26 cellular contexts compared by ENCODE assay signal in the genomic region with DNA sequence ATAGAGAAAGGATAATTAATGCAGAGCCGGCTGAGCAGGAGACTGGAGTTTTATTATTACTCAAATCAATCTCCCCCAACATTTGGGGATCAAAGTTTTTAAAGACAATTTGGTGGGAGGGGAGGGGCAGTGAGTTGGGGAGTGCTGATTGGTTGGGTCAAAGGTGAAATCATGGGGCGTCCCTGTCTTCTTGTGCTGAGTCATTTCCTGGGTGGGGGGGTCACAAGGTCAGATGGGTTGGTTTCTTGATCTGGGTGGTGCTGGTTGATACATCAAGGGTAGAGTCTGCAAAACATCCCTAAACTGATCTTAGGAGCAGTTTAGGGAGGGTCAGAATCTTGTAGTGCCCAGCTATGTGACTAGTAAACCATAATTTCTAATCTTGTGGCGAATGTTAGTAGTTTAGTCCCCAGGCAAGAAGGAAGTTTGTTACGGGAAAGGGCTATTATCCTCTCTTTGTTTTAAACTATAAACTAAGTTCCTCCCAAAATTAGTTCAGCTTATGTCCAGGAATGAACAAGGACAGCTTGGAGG.
DNase-seq lines count a peak whose midpoint lies in the region; ATAC-seq, FAIRE-seq and TF ChIP-seq lines count a peak whose summit lies in the region.
"Had no signal": no experiment of that assay in that cellular context is flagged by ENCODE, and none has a peak within 500 bp of the region (broad histone marks: within the 10 kb centered on the region; RNA-seq: fewer than 3 reads in every experiment).

No MANE protein-coding gene starts in this region.

- H3K36me3 Mint-ChIP-seq in activated naive CD4-positive, alpha-beta T cell treated with anti-CD3 and anti-CD28 coated beads for 36 hours (ENCODE audit: low read depth), result no peaks in the 10 kb centered on the region
- H3K36me3 Mint-ChIP-seq in Caco-2 (ENCODE audit: insufficient read depth, unreplicated experiment), result no peaks in the 10 kb centered on the region
- H3K36me3 Mint-ChIP-seq: mesothelial cell of epicardium had no signal

- ATAC-seq in GM12878 (0 out of 3 replicates have a peak, but pooled peaks have one; percentile 19), HG02884 (IDR thresholded peaks at IDR 0.05; ENCODE audit: unreplicated experiment) (no peak)

- no peak overlapping the region for H3K4me3 Mint-ChIP-seq in activated naive CD4-positive, alpha-beta T cell treated with anti-CD3 and anti-CD28 coated beads for 36 hours
- no peak overlapping the region for H3K4me3 Mint-ChIP-seq in Caco-2 (ENCODE audit: unreplicated experiment)
- H3K4me3 Mint-ChIP-seq: mesothelial cell of epicardium; nephron progenitor cell; T-helper 1 cell treated with Interleukin-12 subunit alpha and Interleukin-12 subunit beta and Interleukin-4 antibody, amounts not matched to agents 30 μg/mL and 1 μg/mL, for 36 hours had no signal

- H3K4me1 ChIP-seq in HUES64 (ENCODE audit: insufficient read depth, low read length), result peaks cover 9% of the 10 kb centered on the region; the same call in 1 of the 2 replicates
- H3K4me1 ChIP-seq in GM12878 (ENCODE audit: control insufficient read depth, insufficient read depth, low read length), result peaks cover 23% of the 10 kb centered on the region
- peaks cover 26 to 32% (median 27%) of the 10 kb centered on the region in 3 donors for H3K4me1 ChIP-seq in skeletal muscle tissue (ENCODE audit: control insufficient read depth in 3 of 3, insufficient read depth in 3 of 3, low read length in 3 of 3)
- peaks cover 8% of the 10 kb centered on the region for H3K4me1 ChIP-seq in Caco-2

- POLR2A ChIA-PET in GM12878 (lab: Charles Lee) (interaction anchor here (0.9 kb wide), 1 partner anchor 16 kb away, joined by 3 read pairs; no protein-coding TSS in a partner anchor), Caco-2 (lab: Charles Lee) (no interaction called here)

- no peak for FAIRE-seq in GM12878 (lab: Jason Lieb, UNC)
- FAIRE-seq: endothelial cell of umbilical vein, urothelium cell line had no signal

- RAD21 ChIA-PET in GM12878 (lab: Charles Lee; ENCODE audit: unreplicated experiment), result no interaction called here

- H3K27me3 ChIP-seq in HUES64 (ENCODE audit: insufficient read depth, low read length) (no peaks in the 10 kb centered on the region), GM12878 (replicated peaks in 1 of 2; ENCODE audit: control insufficient read depth in 2 of 2, insufficient read depth in 2 of 2, low read length in 1 of 2) (no peaks in the 10 kb centered on the region), skeletal muscle tissue (ENCODE audit: control insufficient read depth in 3 of 3, insufficient read depth in 3 of 3, low read length in 3 of 3) (no peaks in the 10 kb centered on the region), Caco-2 (replicated peaks; ENCODE audit: control insufficient read depth, insufficient read depth, low read length) (no peaks in the 10 kb centered on the region)

- no TSS peak for BruUV-seq in GM12878 (replicated peaks; lab: Mats Ljungman, UMichigan)
- BruUV-seq in Caco-2 (replicated peaks; lab: Mats Ljungman, UMichigan), result no TSS peak

- H3K9me3 Mint-ChIP-seq in activated naive CD4-positive, alpha-beta T cell treated with anti-CD3 and anti-CD28 coated beads for 36 hours, result no peaks in the 10 kb centered on the region
- H3K9me3 Mint-ChIP-seq in Caco-2 (ENCODE audit: unreplicated experiment), result peaks cover 7% of the 10 kb centered on the region
- H3K9me3 Mint-ChIP-seq: activated T-helper 2 cell treated with anti-CD3 and anti-CD28 coated beads, Interferon-gamma antibody, Interleukin-2, Interleukin-4, amounts not matched to agents 10 μg/mL and 5 μg/mL and 100 μg/mL, durations not matched to agents 14 hours and 24 hours and 36 hours had no signal

- H3K36me3 ChIP-seq in HUES64 (ENCODE audit: insufficient read depth, low read length) (no peaks in the 10 kb centered on the region), GM12878 (ENCODE audit: control insufficient read depth in 2 of 2, insufficient read depth in 2 of 2, low read length in 1 of 2) (no peaks in the 10 kb centered on the region), skeletal muscle tissue (ENCODE audit: control insufficient read depth in 3 of 3, insufficient read depth in 3 of 3, low read length in 3 of 3) (no peaks in the 10 kb centered on the region), Caco-2 (ENCODE audit: control insufficient read depth, insufficient read depth, low read length) (no peaks in the 10 kb centered on the region)
- H3K36me3 ChIP-seq: WERI-Rb-1 had no signal

- in situ Hi-C loops in GM12878 (cut with MboI), result no loop called here

- WGBS in HUES64, result 93% methylated on average over 2 of the region's 4 CpGs
- WGBS in GM12878 (ENCODE audit: insufficient coverage, insufficient replicate concordance, low lambda C conversion rate, missing lambda C conversion rate), result 96% methylated on average over 4 of the region's 4 CpGs

- H3K79me2 ChIP-seq in GM12878 (ENCODE audit: control insufficient read depth, insufficient read depth, low read length), result no peaks in the 10 kb centered on the region

- SMC1A ChIA-PET in GM12878 (lab: Charles Lee; ENCODE audit: uncharacterized antibody, unreplicated experiment), result interaction anchor here (1.0 kb wide), 1 partner anchor 11 kb away, joined by 3 read pairs; no protein-coding TSS in a partner anchor

- H3K4me1 Mint-ChIP-seq in activated naive CD4-positive, alpha-beta T cell treated with anti-CD3 and anti-CD28 coated beads for 36 hours (ENCODE audit: low read depth), result peaks cover 5% of the 10 kb centered on the region
- peaks cover 13% of the 10 kb centered on the region for H3K4me1 Mint-ChIP-seq in Caco-2 (ENCODE audit: low read depth, unreplicated experiment)

- H3K27me3 Mint-ChIP-seq in activated naive CD4-positive, alpha-beta T cell treated with anti-CD3 and anti-CD28 coated beads for 36 hours (ENCODE audit: low read depth), result peaks cover 33% of the 10 kb centered on the region
- peaks cover 4% of the 10 kb centered on the region for H3K27me3 Mint-ChIP-seq in Caco-2 (ENCODE audit: insufficient read depth, unreplicated experiment)

- H2AFZ ChIP-seq in GM12878 (ENCODE audit: control insufficient read depth, low read depth, low read length), result peak overlapping the region; percentile 6; the same call in 1 of the 2 replicates

- no peak overlapping the region for H3K27ac Mint-ChIP-seq in activated naive CD4-positive, alpha-beta T cell treated with anti-CD3 and anti-CD28 coated beads for 36 hours
- no peak overlapping the region for H3K27ac Mint-ChIP-seq in Caco-2 (ENCODE audit: unreplicated experiment)
- H3K27ac Mint-ChIP-seq: activated T-helper 2 cell treated with anti-CD3 and anti-CD28 coated beads, Interferon-gamma antibody, Interleukin-2, Interleukin-4, amounts not matched to agents 10 μg/mL and 5 μg/mL and 100 μg/mL, durations not matched to agents 14 hours and 24 hours and 36 hours; mesothelial cell of epicardium; nephron progenitor cell; T-helper 1 cell treated with Interleukin-12 subunit alpha and Interleukin-12 subunit beta and Interleukin-4 antibody, amounts not matched to agents 30 μg/mL and 1 μg/mL, for 36 hours had no signal

- CTCF ChIA-PET in activated naive CD4-positive, alpha-beta T cell treated with anti-CD3 and anti-CD28 coated beads for 36 hours (lab: Charles Lee), result no interaction called here
- CTCF ChIA-PET in GM12878 (lab: Yijun Ruan, JAX), result interaction anchor here (0.7 to 1.1 kb wide), 3 partner anchors 11 to 48 kb away, joined by 3 read pairs; no protein-coding TSS in a partner anchor
- CTCF ChIA-PET in Caco-2 (lab: Charles Lee), result no interaction called here

- intact Hi-C loops in activated naive CD4-positive, alpha-beta T cell treated with anti-CD3 and anti-CD28 coated beads for 36 hours (cut with micrococcal nuclease), result no loop called here
- intact Hi-C loops in GM12878 (cut with micrococcal nuclease; ENCODE audit: unreplicated experiment), result no loop called here
- intact Hi-C loops in Caco-2 (cut with micrococcal nuclease; ENCODE audit: unreplicated experiment), result no loop called here

- no peaks in the 10 kb centered on the region for H4K20me1 ChIP-seq in GM12878 (ENCODE audit: control insufficient read depth, insufficient read depth)

- DNase-seq in activated naive CD4-positive, alpha-beta T cell treated with anti-CD3 and anti-CD28 coated beads for 36 hours, result peak; percentile 12
- no peak for DNase-seq in activated naive CD4-positive, alpha-beta T cell (lab: John Stamatoyannopoulos, UW)
- DNase-seq in GM12878 (ENCODE audit: low read depth, low spot score) (no peak), SIG-M5 treated with dmso at 0.1 percent for 504 hours (lab: John Stamatoyannopoulos, UW; ENCODE audit: unreplicated experiment) (no peak), Caco-2 (no peak)
- DNase-seq: ACHN; C1 segment of cervical spinal cord; dermis blood vessel endothelial cell; foreskin melanocyte; GF-D8; NCI-H1105 treated with DMSO at 0.1 percent for 48 hours; NCI-H524; nephron progenitor cell; SIG-M5; stimulated activated CD4-positive, alpha-beta T cell treated with anti-CD3 and anti-CD28 coated beads, Interleukin-4, amount 100 ng/mL, for 24 hours; WERI-Rb-1 had no signal

- no peak overlapping the region for H3K4me2 ChIP-seq in GM12878 (ENCODE audit: control insufficient read depth, insufficient read depth)
- H3K4me2 ChIP-seq: KMS-11 had no signal

- H3K4me3 ChIP-seq in HUES64 (ENCODE audit: low read length), result no peak overlapping the region
- H3K4me3 ChIP-seq in GM12878, result no peak overlapping the region
- no peak overlapping the region for H3K4me3 ChIP-seq in skeletal muscle tissue (ENCODE audit: low read length in 3 of 3)
- H3K4me3 ChIP-seq in Caco-2 (ENCODE audit: low read depth, low read length), result no peak overlapping the region
- H3K4me3 ChIP-seq: skin epidermis had no signal

- TF ChIP-seq EP300 in GM12878 (IDR thresholded peaks at IDR 0.05; ENCODE audit: borderline replicate concordance in 1 of 2, control insufficient read depth in 1 of 2, low read depth in 2 of 2, low read length in 2 of 2), result no peak

- no peak for TF ChIP-seq CTCF in GM12878 (IDR thresholded peaks at IDR 0.05 in 2 of 3, conservative IDR thresholded peaks at IDR 0.05 in 1 of 3; ENCODE audit: control insufficient read depth in 2 of 3, extremely low read depth in 1 of 3, insufficient read depth in 1 of 3, low read depth in 3 of 3, low read length in 3 of 3)
- no peak for TF ChIP-seq CTCF in Caco-2 (IDR thresholded peaks at IDR 0.05; ENCODE audit: insufficient read depth in 1 of 2, low read depth in 1 of 2, low read length in 1 of 2, severe bottlenecking in 1 of 2, unreplicated experiment in 1 of 2)

- H3K27ac ChIP-seq in HUES64 (ENCODE audit: low read depth, low read length) (peak overlapping the region; percentile 65), GM12878 (ENCODE audit: control insufficient read depth, insufficient read depth) (no peak overlapping the region), skeletal muscle tissue (ENCODE audit: low read depth, low read length) (peak overlapping the region; percentile 85)
- H3K27ac ChIP-seq: KMS-11, skin epidermis, WERI-Rb-1 had no signal

- H3K9ac ChIP-seq in HUES64 (ENCODE audit: low read depth, low read length) (no peak overlapping the region), GM12878 (ENCODE audit: control insufficient read depth, insufficient read depth, low read length) (no peak overlapping the region), skeletal muscle tissue (ENCODE audit: low read depth in 1 of 3, low read length in 3 of 3) (peak overlapping the region in 1 of 3 donors; percentile 17)
- H3K9ac ChIP-seq: KMS-11 had no signal

- TF ChIP-seq POLR2A in GM12878 (IDR thresholded peaks at IDR 0.05; ENCODE audit: low read depth, low read length), result no peak

- TF ChIP-seq RAD21 in GM12878 (IDR thresholded peaks at IDR 0.05; ENCODE audit: insufficient read depth, low read depth, low read length), result no peak

- no peaks in the 10 kb centered on the region for H3K9me3 ChIP-seq in HUES64 (ENCODE audit: insufficient read depth, low read depth, low read length)
- H3K9me3 ChIP-seq in GM12878 (replicated peaks; ENCODE audit: control insufficient read depth, insufficient read depth, low read length), result no peaks in the 10 kb centered on the region; the same call in 2 of the 3 replicates
- no peaks in the 10 kb centered on the region for H3K9me3 ChIP-seq in skeletal muscle tissue (ENCODE audit: control insufficient read depth in 3 of 3, low read length in 3 of 3)
- H3K9me3 ChIP-seq in Caco-2, result no peaks in the 10 kb centered on the region
